26 cellular contexts compared by ENCODE assay signal in genomic region chr2:83689402-83689801, GRCh38.
DNase-seq lines count a peak whose midpoint lies in the region; ATAC-seq, FAIRE-seq and TF ChIP-seq lines count a peak whose summit lies in the region.
"Had no signal": no experiment of that assay in that cellular context is flagged by ENCODE, and none has a peak within 500 bp of the region (broad histone marks: within the 10 kb centered on the region; RNA-seq: fewer than 3 reads in every experiment).

No MANE protein-coding gene starts in this region.

- no peaks in the 10 kb centered on the region for H3K27me3 Mint-ChIP-seq in MCF 10A (ENCODE audit: insufficient read depth, unreplicated experiment)
- no peaks in the 10 kb centered on the region for H3K27me3 Mint-ChIP-seq in activated T-cell treated with anti-CD3 and anti-CD28 coated beads, Interleukin-2, amount 50 U/mL, for 72 hours (ENCODE audit: low read depth)

- CTCF ChIA-PET in MCF 10A (lab: Yijun Ruan, JAX) = interaction anchor here (0.6 to 1.9 kb wide), 2 partner anchors 53 to 146 kb away, joined by 4 to 5 read pairs; no protein-coding TSS in a partner anchor
- CTCF ChIA-PET in RWPE1 (lab: Yijun Ruan, JAX) = no interaction called here
- CTCF ChIA-PET in SK-N-SH (lab: Yijun Ruan, JAX) = no interaction called here

- no TSS peak for BruUV-seq in MCF 10A (replicated peaks; lab: Mats Ljungman, UMichigan)

- FAIRE-seq in bronchial epithelial cell (lab: Jason Lieb, UNC) (no peak), urothelium cell line (lab: Jason Lieb, UNC) (no peak)
- FAIRE-seq: D721Med, GM12891 had no signal

- H3K27ac ChIP-seq in breast epithelium = no peak overlapping the region
- H3K27ac ChIP-seq in RWPE1 = no peak overlapping the region
- no peak overlapping the region for H3K27ac ChIP-seq in SK-N-SH (ENCODE audit: low read depth in 2 of 2, low read length in 1 of 2)
- H3K27ac ChIP-seq: 22Rv1 had no signal

- H3F3A ChIP-seq in SK-N-SH (replicated peaks; ENCODE audit: insufficient read depth) = no peaks in the 10 kb centered on the region

- H3K4me3 ChIP-seq in breast epithelium (no peak overlapping the region), bronchial epithelial cell (ENCODE audit: low read depth, low read length) (no peak overlapping the region), SK-N-SH (ENCODE audit: low read depth in 2 of 2, low read length in 1 of 2) (no peak overlapping the region)

- H2AFZ ChIP-seq in SK-N-SH (ENCODE audit: low read depth) = no peak overlapping the region

- H3K4me1 ChIP-seq in breast epithelium (no peaks in the 10 kb centered on the region), SK-N-SH (ENCODE audit: control insufficient read depth in 1 of 2, insufficient read depth in 2 of 2, low read depth in 1 of 2, low read length in 1 of 2) (no peaks in the 10 kb centered on the region)

- no peak for TF ChIP-seq POLR2A in breast epithelium (IDR thresholded peaks at IDR 0.05)

- H3K9me3 ChIP-seq in breast epithelium (no peaks in the 10 kb centered on the region), SK-N-SH (no peaks in the 10 kb centered on the region)

- no peaks in the 10 kb centered on the region for H3K9me2 ChIP-seq in SK-N-SH

- intact Hi-C loops in MCF 10A (cut with micrococcal nuclease) (no loop called here), breast epithelium (cut with DNase I; ENCODE audit: low total_unique reads) (no loop called here)

- peaks cover 17% of the 10 kb centered on the region for H3K4me1 Mint-ChIP-seq in MCF 10A (ENCODE audit: insufficient read depth, unreplicated experiment)
- no peaks in the 10 kb centered on the region for H3K4me1 Mint-ChIP-seq in activated T-cell treated with anti-CD3 and anti-CD28 coated beads, Interleukin-2, amount 50 U/mL, for 72 hours (ENCODE audit: low read depth)

- H3K27me3 ChIP-seq in breast epithelium = no peaks in the 10 kb centered on the region
- no peaks in the 10 kb centered on the region for H3K27me3 ChIP-seq in bronchial epithelial cell (ENCODE audit: control insufficient read depth, insufficient read depth, low read length)
- no peaks in the 10 kb centered on the region for H3K27me3 ChIP-seq in SK-N-SH (ENCODE audit: insufficient read depth)

- no peak overlapping the region for H3K9ac ChIP-seq in SK-N-SH

- H3K36me3 ChIP-seq in breast epithelium = no peaks in the 10 kb centered on the region
- H3K36me3 ChIP-seq in bronchial epithelial cell (ENCODE audit: control insufficient read depth, insufficient read depth, low read length) = no peaks in the 10 kb centered on the region
- H3K36me3 ChIP-seq in SK-N-SH (replicated peaks in 1 of 2; ENCODE audit: control insufficient read depth in 1 of 2, insufficient read depth in 2 of 2, low read length in 1 of 2) = no peaks in the 10 kb centered on the region

- POLR2A ChIA-PET in MCF 10A (lab: Yijun Ruan, JAX) = interaction anchor here (0.6 kb wide), 3 partner anchors 16 to 55 kb away, joined by 3 to 5 read pairs (median 3); no protein-coding TSS in a partner anchor
- POLR2A ChIA-PET in RWPE1 (lab: Yijun Ruan, JAX; ENCODE audit: low non-redundant PET) = no interaction called here
- POLR2A ChIA-PET in SK-N-SH (lab: Yijun Ruan, JAX) = no interaction called here

- H3K9me3 Mint-ChIP-seq in MCF 10A (ENCODE audit: unreplicated experiment) = no peaks in the 10 kb centered on the region
- H3K9me3 Mint-ChIP-seq in activated T-cell treated with anti-CD3 and anti-CD28 coated beads, Interleukin-2, amount 50 U/mL, for 72 hours = peaks cover 2 to 5% of the 10 kb centered on the region in 2 donors

- no peak overlapping the region for H3K27ac Mint-ChIP-seq in MCF 10A (ENCODE audit: low read depth, unreplicated experiment)
- H3K27ac Mint-ChIP-seq in activated T-cell treated with anti-CD3 and anti-CD28 coated beads, Interleukin-2, amount 50 U/mL, for 72 hours = no peak overlapping the region

- peak; percentile 59 for DNase-seq in MCF 10A (ENCODE audit: unreplicated experiment)
- DNase-seq in breast epithelium (ENCODE audit: low spot score in 2 of 2) = no peak
- peak; percentile 34 for DNase-seq in RWPE1 (ENCODE audit: low spot score)
- DNase-seq in bronchial epithelial cell (ENCODE audit: low read depth) = peak; percentile 84
- DNase-seq in urothelium cell line (ENCODE audit: low spot score) = peak; percentile 15
- DNase-seq in SK-N-SH = no peak
- no peak for DNase-seq in activated T-cell treated with anti-CD3 and anti-CD28 coated beads, Interleukin-2, amount 50 U/mL, for 72 hours
- DNase-seq: DMS79, EL, GF-D8, H7, IMR-90, KG1, MM.1S, NCI-H1048, NCI-H1417, NCI-H1694 treated with DMSO at 0.1 percent for 48 hours, NCI-H2081, NCI-H2227 treated with DMSO at 0.1 percent for 48 hours, NCI-H526 treated with DMSO at 0.1 percent for 48 hours, RPMI8226, SHP77 treated with DMSO at 0.1 percent for 48 hours had no signal

- no peaks in the 10 kb centered on the region for H4K20me1 ChIP-seq in SK-N-SH (ENCODE audit: insufficient read depth)

- TF ChIP-seq CTCF in MCF 10A (IDR thresholded peaks at IDR 0.05; ENCODE audit: unreplicated experiment) (no peak), breast epithelium (IDR thresholded peaks at IDR 0.05) (no peak), RWPE1 (conservative IDR thresholded peaks at IDR 0.05; ENCODE audit: low read depth) (no peak), bronchial epithelial cell (IDR thresholded peaks at IDR 0.05; ENCODE audit: insufficient read depth, low read length, severe bottlenecking) (no peak), SK-N-SH (IDR thresholded peaks at IDR 0.05) (no peak)

- no peak overlapping the region for H3K4me3 Mint-ChIP-seq in MCF 10A (ENCODE audit: unreplicated experiment)
- H3K4me3 Mint-ChIP-seq in activated T-cell treated with anti-CD3 and anti-CD28 coated beads, Interleukin-2, amount 50 U/mL, for 72 hours = no peak overlapping the region

- ATAC-seq in activated T-cell treated with anti-CD3 and anti-CD28 coated beads, Interleukin-2, amount 50 U/mL, for 72 hours (replicated peaks in 1 of 2) = no peak
- ATAC-seq in GM19397 (IDR thresholded peaks at IDR 0.05; ENCODE audit: unreplicated experiment) = no peak

- no peaks in the 10 kb centered on the region for H3K36me3 Mint-ChIP-seq in MCF 10A (ENCODE audit: insufficient read depth, unreplicated experiment)
- no peaks in the 10 kb centered on the region for H3K36me3 Mint-ChIP-seq in activated T-cell treated with anti-CD3 and anti-CD28 coated beads, Interleukin-2, amount 50 U/mL, for 72 hours (ENCODE audit: insufficient read depth in 2 of 2)

- no peak for TF ChIP-seq EP300 in SK-N-SH (IDR thresholded peaks at IDR 0.05; ENCODE audit: borderline replicate concordance in 1 of 2, low read depth in 1 of 2, low read length in 1 of 2)

- TF ChIP-seq RAD21 in SK-N-SH (IDR thresholded peaks at IDR 0.05; ENCODE audit: low read length) = no peak

- no peaks in the 10 kb centered on the region for H3K79me2 ChIP-seq in SK-N-SH (ENCODE audit: insufficient read depth)

- H3K4me2 ChIP-seq in SK-N-SH = no peak overlapping the region

TF ChIP-seq in SK-N-SH, 30 proteins besides CTCF, POLR2A, EP300 and RAD21:
- TF ChIP-seq MXI1 (IDR thresholded peaks at IDR 0.05; ENCODE audit: low read depth, low read length) (no peak), USF2 (IDR thresholded peaks at IDR 0.05; ENCODE audit: borderline replicate concordance, low read depth, low read length) (no peak), NRF1 (IDR thresholded peaks at IDR 0.05; ENCODE audit: low read depth, low read length) (no peak), FOSL2 (IDR thresholded peaks at IDR 0.05; ENCODE audit: borderline replicate concordance, low read depth) (no peak)

Comparison
In these comparisons a context has a peak if more than half of its experiments do, and no peak if none do; other contexts are left out.
1. DNase-seq: peak in MCF 10A (single experiment), RWPE1 (single experiment), bronchial epithelial cell (single experiment) and urothelium cell line (single experiment); none in breast epithelium (0 of 2), SK-N-SH (single experiment) and activated T-cell treated with anti-CD3 and anti-CD28 coated beads, Interleukin-2, amount 50 U/mL, for 72 hours (0 of 2).